Comparison of ENCODE assay signal across 9 cellular contexts in the genomic region with DNA sequence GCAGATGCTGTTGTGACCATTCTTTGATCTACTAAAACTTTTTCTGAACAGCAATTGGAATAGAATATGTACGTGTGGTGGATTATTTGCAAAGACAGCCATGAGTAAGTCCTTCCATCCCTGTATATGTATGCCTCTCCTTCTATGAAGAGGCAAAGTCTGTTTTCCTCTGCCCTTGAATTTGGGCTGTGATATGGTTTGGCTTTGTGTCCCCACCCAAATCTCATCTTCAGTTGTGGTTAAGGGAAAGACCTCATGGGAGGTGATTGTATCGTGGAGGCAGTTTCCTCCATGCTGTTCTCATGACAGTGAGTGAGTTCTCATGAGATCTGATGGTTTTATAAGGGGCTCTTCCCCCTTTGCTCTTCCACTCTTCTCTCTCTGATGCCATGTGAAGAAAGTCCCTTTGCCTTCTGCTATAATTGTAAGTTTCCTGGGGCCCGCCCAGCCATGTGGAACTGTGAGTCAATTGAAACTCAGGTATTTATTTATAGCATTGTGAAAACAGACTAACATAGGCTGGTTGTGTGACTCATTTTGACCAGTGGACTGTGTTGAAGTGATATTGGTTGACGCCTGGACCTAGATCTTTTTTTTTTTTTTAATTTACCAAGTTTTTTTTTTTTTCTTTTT.
DNase-seq lines count a peak whose midpoint lies in the region; ATAC-seq, FAIRE-seq and TF ChIP-seq lines count a peak whose summit lies in the region.
"Had no signal": no experiment of that assay in that cellular context is flagged by ENCODE, and none has a peak within 500 bp of the region (broad histone marks: within the 10 kb centered on the region; RNA-seq: fewer than 3 reads in every experiment).

No MANE protein-coding gene starts in this region.

- no peak overlapping the region for H2BK120ac ChIP-seq in H1 (replicated peaks; ENCODE audit: low read depth, low read length)

- no peak overlapping the region for H3K23ac ChIP-seq in H1 (ENCODE audit: insufficient read length)

- H3K36me3 ChIP-seq in PC-3 (ENCODE audit: low read depth, low read length) (no peaks in the 10 kb centered on the region), H1 (ENCODE audit: control insufficient read depth in 2 of 4, insufficient read depth in 4 of 4, low read length in 3 of 4) (no peaks in the 10 kb centered on the region)

- H2BK15ac ChIP-seq in H1 (ENCODE audit: low read length): 0 out of 2 replicates have a peak overlapping the region, but pooled peaks have one; percentile 54

- FAIRE-seq in GM12892 (lab: Jason Lieb, UNC) (peak; percentile 77), H1 (lab: Jason Lieb, UNC) (no peak)

- H2AFZ ChIP-seq in PC-3 (ENCODE audit: low read length) (no peak overlapping the region), H1 (ENCODE audit: low read length) (no peak overlapping the region)

- no peak overlapping the region for H2BK5ac ChIP-seq in H1 (ENCODE audit: low read depth, low read length)

- H2BK20ac ChIP-seq in H1 (ENCODE audit: low read length): 0 out of 2 replicates have a peak overlapping the region, but pooled peaks have one; percentile 9

- H3K27ac Mint-ChIP-seq in stimulated activated naive CD8-positive, alpha-beta T cell treated with anti-CD3 and anti-CD28 coated beads, Interleukin-15, Interleukin-2, amounts not matched to agents 100 ng/mL and 50 ng/mL, for 24 hours: peak overlapping the region; percentile 96

- TF ChIP-seq POLR2A in GM12892 (IDR thresholded peaks at IDR 0.05; ENCODE audit: low read depth, low read length) (no peak), H1 (IDR thresholded peaks at IDR 0.05; ENCODE audit: control extremely low read depth in 1 of 2, low read depth in 2 of 2, low read length in 2 of 2) (no peak)

- H3K27me3 ChIP-seq in PC-3 (ENCODE audit: low read length): no peaks in the 10 kb centered on the region
- H3K27me3 ChIP-seq in H1 (replicated peaks in 1 of 4; ENCODE audit: control insufficient read depth in 3 of 4, extremely low read depth in 1 of 4, insufficient read depth in 3 of 4, low read length in 3 of 4): no peaks in the 10 kb centered on the region

- H4K20me1 ChIP-seq in PC-3 (ENCODE audit: low read length) (no peaks in the 10 kb centered on the region), H1 (replicated peaks in 1 of 2; ENCODE audit: control insufficient read depth in 1 of 2, insufficient read depth in 2 of 2, low read length in 2 of 2) (no peaks in the 10 kb centered on the region)

- no peak overlapping the region for H3K27ac ChIP-seq in PC-3 (ENCODE audit: low read length)
- H3K27ac ChIP-seq in H1 (ENCODE audit: low read depth, low read length): no peak overlapping the region

- no peak overlapping the region for H4K91ac ChIP-seq in H1 (replicated peaks; ENCODE audit: insufficient read length, low read length)

- peaks cover 13% of the 10 kb centered on the region for H3K9me3 Mint-ChIP-seq in stimulated activated naive CD8-positive, alpha-beta T cell treated with anti-CD3 and anti-CD28 coated beads, Interleukin-15, Interleukin-2, amounts not matched to agents 100 ng/mL and 50 ng/mL, for 24 hours
- H3K9me3 Mint-ChIP-seq: central memory CD8-positive, alpha-beta T cell had no signal

- TF ChIP-seq EP300 in H1 (IDR thresholded peaks at IDR 0.05; ENCODE audit: borderline replicate concordance in 1 of 2, low read depth in 2 of 2, low read length in 2 of 2): no peak

- no peak overlapping the region for H3K18ac ChIP-seq in H1 (ENCODE audit: extremely low read depth, low read length)

- peaks cover 33% of the 10 kb centered on the region for H3K4me1 Mint-ChIP-seq in stimulated activated naive CD8-positive, alpha-beta T cell treated with anti-CD3 and anti-CD28 coated beads, Interleukin-15, Interleukin-2, amounts not matched to agents 100 ng/mL and 50 ng/mL, for 24 hours (ENCODE audit: low read depth)

- H3K27me3 Mint-ChIP-seq in stimulated activated naive CD8-positive, alpha-beta T cell treated with anti-CD3 and anti-CD28 coated beads, Interleukin-15, Interleukin-2, amounts not matched to agents 100 ng/mL and 50 ng/mL, for 24 hours: no peaks in the 10 kb centered on the region

- no peaks in the 10 kb centered on the region for H3K79me2 ChIP-seq in PC-3 (ENCODE audit: low read length)
- no peaks in the 10 kb centered on the region for H3K79me2 ChIP-seq in H1 (ENCODE audit: control insufficient read depth in 1 of 2, insufficient read depth in 2 of 2, low read length in 2 of 2)

- H3K23me2 ChIP-seq in H1 (ENCODE audit: low read depth, low read length): no peaks in the 10 kb centered on the region

- POLR2A ChIA-PET in PC-3 (lab: Charles Lee; ENCODE audit: unreplicated experiment): no interaction called here
- POLR2A ChIA-PET in H1 (lab: Charles Lee; ENCODE audit: partially characterized antibody): no interaction called here

- H3K36me3 Mint-ChIP-seq in stimulated activated naive CD8-positive, alpha-beta T cell treated with anti-CD3 and anti-CD28 coated beads, Interleukin-15, Interleukin-2, amounts not matched to agents 100 ng/mL and 50 ng/mL, for 24 hours (ENCODE audit: low read depth): peaks cover 11% of the 10 kb centered on the region

- H3K9me3 ChIP-seq in PC-3 (ENCODE audit: low read length) (no peaks in the 10 kb centered on the region), H1 (ENCODE audit: insufficient read depth in 2 of 2, low read depth in 1 of 2, low read length in 1 of 2) (no peaks in the 10 kb centered on the region)

- no peaks in the 10 kb centered on the region for H3K79me1 ChIP-seq in H1 (ENCODE audit: low read depth, low read length)

- H3K9me2 ChIP-seq in PC-3 (replicated peaks; ENCODE audit: low read length): no peaks in the 10 kb centered on the region

- H3K9ac ChIP-seq in PC-3 (ENCODE audit: low read length): no peak overlapping the region
- H3K9ac ChIP-seq in H1 (replicated peaks in 1 of 4; ENCODE audit: extremely low read depth in 1 of 4, low read depth in 3 of 4, low read length in 3 of 4): no peak overlapping the region

- no peak for TF ChIP-seq RAD21 in H1 (IDR thresholded peaks at IDR 0.05 in 1 of 2, conservative IDR thresholded peaks at IDR 0.05 in 1 of 2; ENCODE audit: low read depth in 2 of 2, low read length in 2 of 2)

- peak overlapping the region; percentile 55 for H3K4me3 Mint-ChIP-seq in stimulated activated naive CD8-positive, alpha-beta T cell treated with anti-CD3 and anti-CD28 coated beads, Interleukin-15, Interleukin-2, amounts not matched to agents 100 ng/mL and 50 ng/mL, for 24 hours
- H3K4me3 Mint-ChIP-seq: central memory CD8-positive, alpha-beta T cell had no signal

- H2AK5ac ChIP-seq in H1 (ENCODE audit: low read depth, low read length): no peak overlapping the region

- ATAC-seq in PC-3: no peak

- no peak overlapping the region for H2BK12ac ChIP-seq in H1 (ENCODE audit: low read depth, low read length)

- no peak overlapping the region for H3K4me3 ChIP-seq in PC-3 (ENCODE audit: low read length)
- no peak overlapping the region for H3K4me3 ChIP-seq in H1 (ENCODE audit: extremely low read depth in 1 of 4, insufficient read depth in 2 of 4, low read depth in 3 of 4, low read length in 4 of 4)

- no peaks in the 10 kb centered on the region for H3K4me1 ChIP-seq in PC-3 (ENCODE audit: insufficient read depth, low read length)
- peaks cover 0 to 6% (median 4%) of the 10 kb centered on the region in 4 experiments; a peak in 4 of 7 replicates for H3K4me1 ChIP-seq in H1 (replicated peaks in 1 of 4; ENCODE audit: control insufficient read depth in 3 of 4, insufficient read depth in 4 of 4, low read length in 3 of 4)

- no peak overlapping the region for H4K5ac ChIP-seq in H1 (ENCODE audit: insufficient read length, low read depth, low read length)

- no TSS peak for BruUV-seq in PC-3 (replicated peaks; lab: Mats Ljungman, UMichigan)

- no peak overlapping the region for H3K4me2 ChIP-seq in PC-3 (ENCODE audit: low read length)
- no peak overlapping the region for H3K4me2 ChIP-seq in H1 (ENCODE audit: insufficient read depth in 1 of 2, low read depth in 2 of 2, low read length in 2 of 2)

- intact Hi-C loops in PC-3 (cut with micrococcal nuclease): no loop called here

- H3F3A ChIP-seq in PC-3 (ENCODE audit: low read length, unreplicated experiment): no peaks in the 10 kb centered on the region

- TF ChIP-seq CTCF in PC-3 (conservative IDR thresholded peaks at IDR 0.05; ENCODE audit: low read depth, low read length): no peak
- no peak for TF ChIP-seq CTCF in H1 (IDR thresholded peaks at IDR 0.05; ENCODE audit: control extremely low read depth in 1 of 3, insufficient read depth in 1 of 3, low read depth in 1 of 3, low read length in 3 of 3)

- 95% methylated on average over 4 of the region's 4 CpGs; no CpG with 5 or more reads in 1 of the 2 experiments for WGBS in H1 (ENCODE audit: extremely low coverage in 1 of 2, insufficient coverage in 1 of 2, insufficient read length in 1 of 2, insufficient replicate concordance in 2 of 2, low coverage in 1 of 2, low lambda C conversion rate in 2 of 2, missing lambda C conversion rate in 1 of 2), 2 experiments

- DNase-seq in GM12892 (ENCODE audit: insufficient read length) (no peak), HCEC 1CT (peak; percentile 19), PC-3 (peak; percentile 40), H1 (ENCODE audit: low read depth in 1 of 2, low spot score in 2 of 2) (no peak), NCI-H510A (lab: John Stamatoyannopoulos, UW) (no peak), UCSD-AML1 (lab: John Stamatoyannopoulos, UW; ENCODE audit: unreplicated experiment) (no peak), nucleus accumbens (lab: John Stamatoyannopoulos, UW) (no peak)

- no peak overlapping the region for H4K8ac ChIP-seq in H1 (ENCODE audit: extremely low read depth, insufficient read depth, low read length)

- H3K4ac ChIP-seq in H1 (replicated peaks; ENCODE audit: insufficient read length, low read depth, low read length): no peak overlapping the region

- H3K56ac ChIP-seq in H1 (replicated peaks; ENCODE audit: insufficient read length, low read depth, low read length): no peak overlapping the region

- CTCF ChIA-PET in PC-3 (lab: Charles Lee) (no interaction called here), H1 (lab: Charles Lee; ENCODE audit: partially characterized antibody) (no interaction called here)

- no peak overlapping the region for H3K14ac ChIP-seq in H1 (ENCODE audit: insufficient read length)

TF ChIP-seq in H1, 55 proteins besides CTCF, POLR2A, EP300 and RAD21 (continues in another document):
- TF ChIP-seq ZNF274 (IDR thresholded peaks at IDR 0.05; ENCODE audit: borderline replicate concordance, extremely low read depth, low read length) (no peak), GABPA (IDR thresholded peaks at IDR 0.05; ENCODE audit: borderline replicate concordance, insufficient read depth, low read length) (no peak), BRCA1 (IDR thresholded peaks at IDR 0.05; ENCODE audit: low read depth, low read length) (no peak), KDM5A (IDR thresholded peaks at IDR 0.05; ENCODE audit: low read length) (no peak), TAF1 (IDR thresholded peaks at IDR 0.05; ENCODE audit: low read depth, low read length) (no peak), SP4 (IDR thresholded peaks at IDR 0.05; ENCODE audit: low read length) (no peak), EZH2 (IDR thresholded peaks at IDR 0.05; ENCODE audit: low read depth, low read length, severe bottlenecking) (no peak)
- TF ChIP-seq, protein P1, sequence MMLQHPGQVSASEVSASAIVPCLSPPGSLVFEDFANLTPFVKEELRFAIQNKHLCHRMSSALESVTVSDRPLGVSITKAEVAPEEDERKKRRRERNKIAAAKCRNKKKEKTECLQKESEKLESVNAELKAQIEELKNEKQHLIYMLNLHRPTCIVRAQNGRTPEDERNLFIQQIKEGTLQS (IDR thresholded peaks at IDR 0.05; ENCODE audit: insufficient read depth, low read depth, low read length): no peak

Comparison
In these comparisons a context has a peak if more than half of its experiments do, and no peak if none do; other contexts are left out.
1. DNase-seq: peak in HCEC 1CT (single experiment) and PC-3 (single experiment); none in GM12892 (single experiment), H1 (0 of 2), NCI-H510A (single experiment), UCSD-AML1 (single experiment) and nucleus accumbens (0 of 56).